In genomic region chr7:51253157-51253556, GRCh38 we compare ENCODE assay signal across 16 cellular contexts.
DNase-seq lines count a peak whose midpoint lies in the region; ATAC-seq, FAIRE-seq and TF ChIP-seq lines count a peak whose summit lies in the region.
"Had no signal": no experiment of that assay in that cellular context is flagged by ENCODE, and none has a peak within 500 bp of the region (broad histone marks: within the 10 kb centered on the region; RNA-seq: fewer than 3 reads in every experiment).

No MANE protein-coding gene starts in this region.

- no peak overlapping the region for H3K9ac ChIP-seq in GM12878 (ENCODE audit: control insufficient read depth, insufficient read depth, low read length)
- H3K9ac ChIP-seq: BLaER1 treated with 17β-estradiol and CSF1 and Interleukin-3, amounts not matched to agents 10 nM and 100 nM had no signal

- no peak for TF ChIP-seq EP300 in GM12878 (IDR thresholded peaks at IDR 0.05; ENCODE audit: borderline replicate concordance in 1 of 2, control insufficient read depth in 1 of 2, low read depth in 2 of 2, low read length in 2 of 2)

- H3K4me3 ChIP-seq in GM12878 (no peak overlapping the region), right lobe of liver (no peak overlapping the region), lower lobe of right lung (no peak overlapping the region)
- H3K4me3 ChIP-seq: adrenal gland; BLaER1 treated with 17β-estradiol and CSF1 and Interleukin-3, amounts not matched to agents 10 nM and 100 nM; SK-N-MC had no signal

- H3K9me3 ChIP-seq in GM12878 (replicated peaks; ENCODE audit: control insufficient read depth, insufficient read depth, low read length) = no peaks in the 10 kb centered on the region
- no peaks in the 10 kb centered on the region for H3K9me3 ChIP-seq in right lobe of liver
- H3K9me3 ChIP-seq in lower lobe of right lung = no peaks in the 10 kb centered on the region
- H3K9me3 ChIP-seq: adrenal gland; BLaER1 treated with 17β-estradiol and CSF1 and Interleukin-3, amounts not matched to agents 10 nM and 100 nM had no signal

- H3K27ac ChIP-seq in GM12878 (ENCODE audit: control insufficient read depth, insufficient read depth) (no peak overlapping the region), right lobe of liver (no peak overlapping the region), lower lobe of right lung (no peak overlapping the region)
- H3K27ac ChIP-seq: adrenal gland; BLaER1 treated with 17β-estradiol and CSF1 and Interleukin-3, amounts not matched to agents 10 nM and 100 nM; epithelial cell of prostate; SK-N-MC had no signal

- 4% methylated on average over 3 of the region's 3 CpGs for WGBS in GM12878 (ENCODE audit: insufficient coverage, insufficient replicate concordance, low lambda C conversion rate, missing lambda C conversion rate)
- WGBS in right lobe of liver (ENCODE audit: insufficient coverage, low coverage, low lambda C conversion rate, missing lambda C conversion rate) = 83% methylated on average over 3 of the region's 3 CpGs

- SMC1A ChIA-PET in GM12878 (lab: Charles Lee; ENCODE audit: uncharacterized antibody, unreplicated experiment) = no interaction called here

- TF ChIP-seq RAD21 in GM12878 (IDR thresholded peaks at IDR 0.05; ENCODE audit: insufficient read depth, low read depth, low read length) = 0 out of 2 replicates have a peak, but pooled peaks have one; percentile 7

- ATAC-seq in GM12878 (no peak), right lobe of liver (peak; percentile 24 to 60 (median 55)), lower lobe of right lung (no peak)

- TF ChIP-seq POLR2A in GM12878 (IDR thresholded peaks at IDR 0.05; ENCODE audit: low read depth, low read length) (no peak), right lobe of liver (IDR thresholded peaks at IDR 0.05) (no peak)

- TF ChIP-seq CTCF in D721Med (IDR thresholded peaks at IDR 0.05; ENCODE audit: insufficient read depth, missing control alignments) (peak; percentile 55), LNCAP (IDR thresholded peaks at IDR 0.05) (peak; percentile 34; the same call in 1 of the 2 replicates), GM12878 (IDR thresholded peaks at IDR 0.05 in 2 of 3, conservative IDR thresholded peaks at IDR 0.05 in 1 of 3; ENCODE audit: control insufficient read depth in 2 of 3, extremely low read depth in 1 of 3, insufficient read depth in 1 of 3, low read depth in 3 of 3, low read length in 3 of 3) (no peak), right lobe of liver (IDR thresholded peaks at IDR 0.05) (peak in 3 of 4 donors; percentile 24 to 28 (median 25)), lower lobe of right lung (IDR thresholded peaks at IDR 0.05) (no peak), glutamatergic neuron (IDR thresholded peaks at IDR 0.05; ENCODE audit: partially characterized antibody, unreplicated experiment) (no peak)

- BruUV-seq in GM12878 (replicated peaks; lab: Mats Ljungman, UMichigan) = no TSS peak

- H3K79me2 ChIP-seq in GM12878 (ENCODE audit: control insufficient read depth, insufficient read depth, low read length) = no peaks in the 10 kb centered on the region

- H3K4me3 Mint-ChIP-seq in glutamatergic neuron (ENCODE audit: unreplicated experiment) = no peak overlapping the region
- no peak overlapping the region for H3K4me3 Mint-ChIP-seq in activated T-cell treated with anti-CD3 and anti-CD28 coated beads, Interleukin-2, amount 50 U/mL, for 24 hours
- H3K4me3 Mint-ChIP-seq: activated CD4-positive, alpha-beta memory T cell treated with anti-CD3 and anti-CD28 coated beads for 36 hours had no signal

- FAIRE-seq in D721Med (lab: Jason Lieb, UNC) (no peak), GM12878 (lab: Jason Lieb, UNC) (no peak)

- H3K27me3 Mint-ChIP-seq in glutamatergic neuron (ENCODE audit: unreplicated experiment) = no peaks in the 10 kb centered on the region
- no peaks in the 10 kb centered on the region for H3K27me3 Mint-ChIP-seq in activated T-cell treated with anti-CD3 and anti-CD28 coated beads, Interleukin-2, amount 50 U/mL, for 24 hours

- H3K9me3 Mint-ChIP-seq in glutamatergic neuron (ENCODE audit: unreplicated experiment) = peaks cover 2% of the 10 kb centered on the region
- no peaks in the 10 kb centered on the region for H3K9me3 Mint-ChIP-seq in activated T-cell treated with anti-CD3 and anti-CD28 coated beads, Interleukin-2, amount 50 U/mL, for 24 hours
- H3K9me3 Mint-ChIP-seq: activated CD4-positive, alpha-beta memory T cell treated with anti-CD3 and anti-CD28 coated beads for 36 hours had no signal

- intact Hi-C loops in GM12878 (cut with micrococcal nuclease; ENCODE audit: unreplicated experiment) (no loop called here), right lobe of liver (cut with DNase I) (no loop called here), lower lobe of right lung (cut with DNase I) (no loop called here)

- POLR2A ChIA-PET in GM12878 (lab: Charles Lee) = no interaction called here

- CTCF ChIA-PET in GM12878 (lab: Yijun Ruan, JAX) = no interaction called here

- H3K36me3 Mint-ChIP-seq in glutamatergic neuron (ENCODE audit: unreplicated experiment) = no peaks in the 10 kb centered on the region
- no peaks in the 10 kb centered on the region for H3K36me3 Mint-ChIP-seq in activated T-cell treated with anti-CD3 and anti-CD28 coated beads, Interleukin-2, amount 50 U/mL, for 24 hours (ENCODE audit: low read depth)
- H3K36me3 Mint-ChIP-seq: activated CD4-positive, alpha-beta memory T cell treated with anti-CD3 and anti-CD28 coated beads for 36 hours had no signal

- H3K4me2 ChIP-seq in GM12878 (ENCODE audit: control insufficient read depth, insufficient read depth) = no peak overlapping the region
- H3K4me2 ChIP-seq: BLaER1 treated with 17β-estradiol and CSF1 and Interleukin-3, amounts not matched to agents 10 nM and 100 nM had no signal

- H3K27ac Mint-ChIP-seq in glutamatergic neuron (ENCODE audit: unreplicated experiment) = no peak overlapping the region
- H3K27ac Mint-ChIP-seq in activated T-cell treated with anti-CD3 and anti-CD28 coated beads, Interleukin-2, amount 50 U/mL, for 24 hours = no peak overlapping the region
- H3K27ac Mint-ChIP-seq: activated CD4-positive, alpha-beta memory T cell treated with anti-CD3 and anti-CD28 coated beads for 36 hours had no signal

- H3K27me3 ChIP-seq in GM12878 (replicated peaks in 1 of 2; ENCODE audit: control insufficient read depth in 2 of 2, insufficient read depth in 2 of 2, low read length in 1 of 2) = no peaks in the 10 kb centered on the region; a peak in 1 of 4 replicates
- H3K27me3 ChIP-seq in right lobe of liver = no peaks in the 10 kb centered on the region
- H3K27me3 ChIP-seq in lower lobe of right lung (ENCODE audit: low read depth) = no peaks in the 10 kb centered on the region
- H3K27me3 ChIP-seq: adrenal gland; BLaER1 treated with 17β-estradiol and CSF1 and Interleukin-3, amounts not matched to agents 10 nM and 100 nM had no signal

- no peaks in the 10 kb centered on the region for H4K20me1 ChIP-seq in GM12878 (ENCODE audit: control insufficient read depth, insufficient read depth)
- H4K20me1 ChIP-seq: BLaER1 treated with 17β-estradiol and CSF1 and Interleukin-3, amounts not matched to agents 10 nM and 100 nM had no signal

- H3K4me1 ChIP-seq in GM12878 (ENCODE audit: control insufficient read depth, insufficient read depth, low read length) (no peaks in the 10 kb centered on the region), right lobe of liver (peaks cover 0 to 6% (median 0%) of the 10 kb centered on the region in 4 donors), lower lobe of right lung (no peaks in the 10 kb centered on the region)
- H3K4me1 ChIP-seq: adrenal gland; BLaER1 treated with 17β-estradiol and CSF1 and Interleukin-3, amounts not matched to agents 10 nM and 100 nM had no signal

- H3K4me1 Mint-ChIP-seq in glutamatergic neuron (ENCODE audit: low read depth, unreplicated experiment) = no peaks in the 10 kb centered on the region
- no peaks in the 10 kb centered on the region for H3K4me1 Mint-ChIP-seq in activated T-cell treated with anti-CD3 and anti-CD28 coated beads, Interleukin-2, amount 50 U/mL, for 24 hours (ENCODE audit: low read depth)

- in situ Hi-C loops in GM12878 (cut with MboI) = no loop called here

- DNase-seq in D721Med (ENCODE audit: insufficient read length, low spot score) = no peak
- no peak for DNase-seq in GM12878 (ENCODE audit: low read depth, low spot score)
- no peak for DNase-seq in right lobe of liver
- no peak for DNase-seq in activated CD4-positive, CD25-positive, alpha-beta regulatory T cell (lab: John Stamatoyannopoulos, UW)
- DNase-seq in lower lobe of right lung = no peak
- no peak for DNase-seq in glutamatergic neuron
- no peak for DNase-seq in activated T-cell treated with anti-CD3 and anti-CD28 coated beads, Interleukin-2, amount 50 U/mL, for 24 hours
- DNase-seq: activated CD4-positive, alpha-beta memory T cell treated with anti-CD3 and anti-CD28 coated beads for 36 hours; adrenal gland; EL; kidney; NCI-H2107 had no signal

- no peak overlapping the region for H2AFZ ChIP-seq in GM12878 (ENCODE audit: control insufficient read depth, low read depth, low read length)

- H3K36me3 ChIP-seq in GM12878 (ENCODE audit: control insufficient read depth in 2 of 2, insufficient read depth in 2 of 2, low read length in 1 of 2) = no peaks in the 10 kb centered on the region
- H3K36me3 ChIP-seq in right lobe of liver = no peaks in the 10 kb centered on the region
- no peaks in the 10 kb centered on the region for H3K36me3 ChIP-seq in lower lobe of right lung
- H3K36me3 ChIP-seq: adrenal gland; BLaER1 treated with 17β-estradiol and CSF1 and Interleukin-3, amounts not matched to agents 10 nM and 100 nM had no signal

- RAD21 ChIA-PET in GM12878 (lab: Charles Lee; ENCODE audit: unreplicated experiment) = no interaction called here

TF ChIP-seq in GM12878, 131 proteins besides CTCF, POLR2A, EP300 and RAD21:
- no peak for TF ChIP-seq ZBED1 (IDR thresholded peaks at IDR 0.05; ENCODE audit: borderline replicate concordance)

Comparison
In these comparisons a context has a peak if more than half of its experiments do, and no peak if none do; other contexts are left out.
1. CTCF ChIP-seq: peak in D721Med (single experiment), LNCAP (single experiment) and right lobe of liver (3 of 4); none in GM12878 (0 of 3), lower lobe of right lung (single experiment) and glutamatergic neuron (single experiment).
2. ATAC-seq: peak in right lobe of liver (4 of 4); none in GM12878 (single experiment) and lower lobe of right lung (0 of 2).